20 cellular contexts compared by ENCODE assay signal in the genomic region with DNA sequence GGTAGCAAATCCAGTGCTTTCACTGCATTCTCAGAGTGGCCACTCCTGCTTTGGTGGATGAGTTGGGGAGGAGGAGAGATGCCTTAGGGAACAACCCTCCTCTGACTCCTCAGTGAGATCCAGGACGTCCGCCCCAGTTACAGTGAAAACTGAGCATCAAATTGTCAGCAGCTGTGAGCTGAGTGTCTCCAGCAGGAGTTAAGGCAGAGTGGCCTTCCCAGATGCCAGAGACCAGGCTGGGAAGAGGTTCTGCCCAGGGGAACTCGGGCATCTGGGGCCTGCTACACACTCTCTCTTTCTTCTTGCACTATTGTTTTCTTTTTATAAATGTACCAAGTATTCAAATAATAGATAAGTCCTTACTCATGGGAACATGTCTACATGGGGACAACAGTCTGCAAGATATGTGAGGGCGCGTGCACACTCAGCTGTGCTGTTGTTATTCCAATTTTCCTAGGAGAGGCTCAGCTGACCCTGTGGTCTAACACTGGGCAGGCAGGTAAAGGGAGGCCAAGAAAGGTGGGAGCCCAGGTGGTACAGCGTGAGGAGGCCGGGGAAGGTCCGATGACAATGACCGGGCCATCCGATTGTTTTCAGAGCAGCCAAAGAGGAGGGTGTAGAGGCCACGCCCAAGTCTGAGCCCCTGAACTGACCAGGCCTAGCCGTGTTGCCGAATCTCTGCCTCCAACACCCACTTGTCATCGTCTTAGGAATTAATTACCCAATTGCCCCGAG.
DNase-seq lines count a peak whose midpoint lies in the region; FAIRE-seq and TF ChIP-seq lines count a peak whose summit lies in the region.
"Had no signal": no experiment of that assay in that cellular context is flagged by ENCODE, and none has a peak within 500 bp of the region (broad histone marks: within the 10 kb centered on the region; RNA-seq: fewer than 3 reads in every experiment).

No MANE protein-coding gene starts in this region.

- H3K36me3 Mint-ChIP-seq in astrocyte (ENCODE audit: low read depth, unreplicated experiment): peaks cover 1% of the 10 kb centered on the region
- H3K36me3 Mint-ChIP-seq: CD8-positive, alpha-beta memory T cell had no signal

- peak; percentile 10 for DNase-seq in AG08395 (ENCODE audit: low spot score)
- DNase-seq in ELF-1 (ENCODE audit: low read depth, low spot score): peak; percentile 14
- no peak for DNase-seq in astrocyte (ENCODE audit: low read depth)
- DNase-seq in kidney tubule cell (ENCODE audit: low spot score): peak; percentile 1
- DNase-seq in HT-29 (ENCODE audit: low spot score): no peak
- DNase-seq in AML-193 (lab: John Stamatoyannopoulos, UW): no peak
- DNase-seq in NCI-H774 (lab: John Stamatoyannopoulos, UW): no peak
- DNase-seq: Calu3; CD8-positive, alpha-beta memory T cell; DMS153; GDM1; HFFc6; KG1; NCI-H1092 treated with DMSO at 0.1 percent for 48 hours; NCI-H1436 treated with DMSO at 0.1 percent for 48 hours; NCI-H1930; NK-92 treated with Interleukin-12 subunit alpha and Interleukin-12 subunit beta, amount 100 ng/mL, for 24 hours; Peyer's patch had no signal

- H3K27me3 Mint-ChIP-seq in astrocyte (ENCODE audit: low read depth, unreplicated experiment): peaks cover 10% of the 10 kb centered on the region
- H3K27me3 Mint-ChIP-seq: CD8-positive, alpha-beta memory T cell had no signal

- H3K27ac Mint-ChIP-seq in astrocyte (ENCODE audit: unreplicated experiment): peak overlapping the region; percentile 68
- H3K27ac Mint-ChIP-seq: CD8-positive, alpha-beta memory T cell; HFFc6 had no signal

- FAIRE-seq in astrocyte (lab: Jason Lieb, UNC): no peak
- FAIRE-seq: H54 had no signal

- peaks cover 8% of the 10 kb centered on the region for H3K27me3 ChIP-seq in astrocyte (ENCODE audit: insufficient read depth, low read length)
- H3K27me3 ChIP-seq: Peyer's patch had no signal

- H3K4me2 ChIP-seq in astrocyte (ENCODE audit: low read length): no peak overlapping the region

- H4K20me1 ChIP-seq in astrocyte (ENCODE audit: insufficient read depth, low read length): no peaks in the 10 kb centered on the region

- TF ChIP-seq CTCF in astrocyte (IDR thresholded peaks at IDR 0.05; ENCODE audit: insufficient read depth, low read depth, low read length): no peak

- peaks cover 25% of the 10 kb centered on the region for H3K4me1 Mint-ChIP-seq in astrocyte (ENCODE audit: low read depth, unreplicated experiment)
- H3K4me1 Mint-ChIP-seq: CD8-positive, alpha-beta memory T cell had no signal

- no peak overlapping the region for H3K27ac ChIP-seq in astrocyte (ENCODE audit: low read depth, low read length)
- H3K27ac ChIP-seq: C4-2B, Peyer's patch had no signal

- H3K4me3 Mint-ChIP-seq in astrocyte (ENCODE audit: unreplicated experiment): no peak overlapping the region
- H3K4me3 Mint-ChIP-seq: CD8-positive, alpha-beta memory T cell; HFFc6 had no signal

- H3K36me3 ChIP-seq in astrocyte (ENCODE audit: insufficient read depth, low read length): no peaks in the 10 kb centered on the region
- H3K36me3 ChIP-seq: Peyer's patch had no signal

- H3K79me2 ChIP-seq in astrocyte (ENCODE audit: insufficient read depth, low read length): no peaks in the 10 kb centered on the region

- no peak overlapping the region for H2AFZ ChIP-seq in astrocyte (ENCODE audit: low read depth, low read length)

- no peaks in the 10 kb centered on the region for H3K9me3 ChIP-seq in astrocyte (ENCODE audit: insufficient read depth, low read depth, low read length)
- H3K9me3 ChIP-seq: Peyer's patch had no signal

- no peak overlapping the region for H3K9ac ChIP-seq in astrocyte (ENCODE audit: low read length)

- H3K4me1 ChIP-seq in astrocyte (ENCODE audit: insufficient read depth, low read length): peaks cover 7% of the 10 kb centered on the region
- H3K4me1 ChIP-seq: Peyer's patch had no signal

- H3K9me3 Mint-ChIP-seq in astrocyte (ENCODE audit: unreplicated experiment): peaks cover 2% of the 10 kb centered on the region
- H3K9me3 Mint-ChIP-seq: CD8-positive, alpha-beta memory T cell had no signal

- no peak overlapping the region for H3K4me3 ChIP-seq in astrocyte (ENCODE audit: insufficient read depth, low read depth, low read length)
- H3K4me3 ChIP-seq: Peyer's patch had no signal

Comparison
In these comparisons a context has a peak if more than half of its experiments do, and no peak if none do; other contexts are left out.
1. DNase-seq: peak in AG08395 (single experiment), ELF-1 (single experiment) and kidney tubule cell (single experiment); none in astrocyte (single experiment), HT-29 (single experiment), AML-193 (0 of 2) and NCI-H774 (single experiment).